In the genomic region with DNA sequence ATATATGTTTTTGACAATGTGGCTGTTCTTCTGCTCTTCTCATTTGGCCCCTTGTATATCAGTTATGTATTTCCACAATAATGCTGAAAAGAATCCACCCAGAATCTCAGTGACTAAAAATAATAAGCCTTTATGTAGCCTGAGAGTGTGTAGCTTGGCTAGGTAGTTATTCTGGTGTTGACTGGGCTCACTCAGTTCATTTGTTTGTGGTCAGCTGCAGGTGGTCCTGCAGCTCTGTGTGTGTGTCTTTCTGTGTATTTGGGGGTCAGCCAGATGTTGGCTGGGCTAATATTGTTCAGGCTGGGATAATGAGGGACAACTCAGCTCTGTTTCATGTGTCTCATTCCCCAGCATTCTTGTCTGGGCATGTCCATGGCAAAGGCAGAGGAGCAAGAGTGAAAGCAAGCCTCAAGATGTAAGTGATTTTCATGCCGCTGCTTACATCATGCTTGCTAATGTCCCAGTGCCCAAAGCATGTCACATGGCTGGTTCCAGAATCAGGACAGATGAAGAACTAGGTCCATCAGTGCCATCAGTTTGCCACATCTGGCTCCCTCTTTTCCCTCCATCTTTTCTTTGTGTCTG, we compare ENCODE assay signal across 12 cellular contexts.
DNase-seq lines count a peak whose midpoint lies in the region; ATAC-seq and TF ChIP-seq lines count a peak whose summit lies in the region.
"Had no signal": no experiment of that assay in that cellular context is flagged by ENCODE, and none has a peak within 500 bp of the region (broad histone marks: within the 10 kb centered on the region; RNA-seq: fewer than 3 reads in every experiment).

No MANE protein-coding gene starts in this region.

- H3K36me3 ChIP-seq in osteoblast (ENCODE audit: insufficient read depth, low read length) = no peaks in the 10 kb centered on the region

- no peaks in the 10 kb centered on the region for H4K20me1 ChIP-seq in osteoblast (ENCODE audit: insufficient read depth, low read length)

- no peaks in the 10 kb centered on the region for H3K79me2 ChIP-seq in osteoblast (ENCODE audit: insufficient read depth, low read length)

- H3K9me3 ChIP-seq in osteoblast (ENCODE audit: low read depth, low read length) = no peaks in the 10 kb centered on the region

- H3K27ac ChIP-seq in osteoblast (ENCODE audit: low read depth, low read length) (no peak overlapping the region), substantia nigra (ENCODE audit: low read depth, low read length, poor library complexity, severe bottlenecking) (no peak overlapping the region)

- peak; percentile 98 for DNase-seq in NCI-H69 (lab: John Stamatoyannopoulos, UW)
- peak; percentile 47 for DNase-seq in osteoblast (ENCODE audit: insufficient read length, low spot score, missing footprints)
- no peak for DNase-seq in substantia nigra (lab: John Stamatoyannopoulos, UW)
- DNase-seq in NOMO-1 treated with DMSO at 0.1 percent for 48 hours (lab: John Stamatoyannopoulos, UW; ENCODE audit: unreplicated experiment) = no peak
- no peak for DNase-seq in SIG-M5 (lab: John Stamatoyannopoulos, UW)
- no peak for DNase-seq in Right ventricle myocardium inferior (ENCODE audit: missing footprints)
- DNase-seq: DMS153, NCI-H2081 treated with DMSO at 0.1 percent for 48 hours, retina, SW 1271 had no signal

- H3K4me3 ChIP-seq in osteoblast (ENCODE audit: insufficient read depth, low read length) = no peak overlapping the region

- no peaks in the 10 kb centered on the region for H3K4me1 ChIP-seq in osteoblast (ENCODE audit: insufficient read depth, low read length)

- intact Hi-C loops in Right ventricle myocardium inferior (cut with DNase I) = no loop called here

- H3K27me3 ChIP-seq in osteoblast (ENCODE audit: insufficient read depth, low read length) = no peaks in the 10 kb centered on the region

- TF ChIP-seq CTCF in osteoblast (IDR thresholded peaks at IDR 0.05; ENCODE audit: extremely low read depth, low read depth, low read length) = no peak

- peak; percentile 65 for ATAC-seq in GM19035 (IDR thresholded peaks at IDR 0.05; ENCODE audit: unreplicated experiment)
- ATAC-seq in HG02870 (IDR thresholded peaks at IDR 0.05; ENCODE audit: unreplicated experiment) = peak; percentile 77
- no peak for ATAC-seq in Right ventricle myocardium inferior

- peak overlapping the region; percentile 72 for H2AFZ ChIP-seq in osteoblast (ENCODE audit: low read length)

- H3K4me2 ChIP-seq in osteoblast (ENCODE audit: insufficient read depth, low read length) = no peak overlapping the region

Comparison
In these comparisons a context has a peak if more than half of its experiments do, and no peak if none do; other contexts are left out.
1. DNase-seq: peak in NCI-H69 (single experiment) and osteoblast (single experiment); none in substantia nigra (0 of 49), NOMO-1 treated with DMSO at 0.1 percent for 48 hours (single experiment), SIG-M5 (single experiment) and Right ventricle myocardium inferior (single experiment).